In the genomic region with DNA sequence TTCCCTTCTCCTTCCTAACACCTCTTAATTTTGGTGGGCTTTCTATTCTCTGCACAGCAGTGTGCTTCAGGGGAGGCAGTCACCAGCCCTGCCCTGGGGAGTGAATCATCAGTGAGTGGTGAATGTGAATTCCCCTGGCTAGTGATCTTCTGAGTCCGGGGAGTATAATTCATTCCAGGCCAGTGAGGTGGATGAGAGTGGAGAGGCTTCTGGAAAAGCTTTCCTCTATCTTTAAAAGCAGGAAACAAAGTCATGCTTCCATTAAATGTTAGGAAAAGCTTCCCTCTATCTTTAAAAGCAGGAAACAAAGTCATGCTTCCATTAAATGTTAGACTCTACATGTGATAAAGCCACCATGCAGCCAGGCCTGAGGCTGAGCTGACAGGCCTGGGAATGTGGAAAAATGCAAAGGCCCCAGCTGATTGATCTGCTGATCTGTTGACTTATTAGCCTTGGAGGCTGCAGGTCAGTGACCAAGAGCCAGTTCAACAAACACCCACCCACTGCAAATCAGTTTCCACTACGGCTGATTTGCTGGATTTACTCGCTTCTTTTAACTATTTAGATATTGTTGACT, we compare ENCODE assay signal across 1 cellular context.
TF ChIP-seq lines count a peak whose summit lies in the region.

No MANE protein-coding gene starts in this region.

TF ChIP-seq in HepG2, 621 proteins besides CTCF, POLR2A, EP300 and RAD21 (continued from another document):
- TF ChIP-seq SRSF1 (optimal IDR thresholded peaks at IDR 0.05; ENCODE audit: low read depth, low read length) = no peak
- TF ChIP-seq NR2F6 (IDR thresholded peaks at IDR 0.05) = no peak; the same call in 1 of the 2 replicates
- TF ChIP-seq NR2F6 (CRISPR knock-in tag; IDR thresholded peaks at IDR 0.05) = peak; percentile 85
- no peak for TF ChIP-seq ZBTB38 (CRISPR knock-in tag; IDR thresholded peaks at IDR 0.05)
- TF ChIP-seq NFE2 (CRISPR knock-in tag; IDR thresholded peaks at IDR 0.05) = no peak
- peak; percentile 37; the same call in 1 of the 2 replicates for TF ChIP-seq HOXA3 (CRISPR knock-in tag; IDR thresholded peaks at IDR 0.05)
- TF ChIP-seq ZBTB1 (CRISPR knock-in tag; IDR thresholded peaks at IDR 0.05; ENCODE audit: borderline replicate concordance) = no peak
- TF ChIP-seq MAX (IDR thresholded peaks at IDR 0.05) = peak; percentile 49; the same call in 1 of the 2 replicates
- no peak for TF ChIP-seq TEAD2 (CRISPR knock-in tag; IDR thresholded peaks at IDR 0.05)
- TF ChIP-seq ZBTB7B (CRISPR knock-in tag; IDR thresholded peaks at IDR 0.05) = 0 out of 2 replicates have a peak, but pooled peaks have one; percentile 39
- peak; percentile 53; the same call in 1 of the 2 replicates for TF ChIP-seq FOXJ3 (CRISPR knock-in tag; IDR thresholded peaks at IDR 0.05; ENCODE audit: borderline replicate concordance)
- no peak for TF ChIP-seq ESRRA (CRISPR knock-in tag; IDR thresholded peaks at IDR 0.05; ENCODE audit: low read depth)
- TF ChIP-seq ATF1 (CRISPR knock-in tag; IDR thresholded peaks at IDR 0.05) = no peak
- peak; percentile 61; the same call in 1 of the 2 replicates for TF ChIP-seq PPARG (CRISPR knock-in tag; conservative IDR thresholded peaks at IDR 0.05)
- TF ChIP-seq PTBP1 (IDR thresholded peaks at IDR 0.05; ENCODE audit: low read depth, low read length, poor library complexity, severe bottlenecking) = no peak
- peak; percentile 72; the same call in 1 of the 2 replicates for TF ChIP-seq ZNF609 (CRISPR knock-in tag; IDR thresholded peaks at IDR 0.05; ENCODE audit: borderline replicate concordance)
- no peak for TF ChIP-seq KDM5B (CRISPR knock-in tag; IDR thresholded peaks at IDR 0.05; ENCODE audit: borderline replicate concordance)
- no peak for TF ChIP-seq SETDB1 (CRISPR knock-in tag; IDR thresholded peaks at IDR 0.05; ENCODE audit: borderline replicate concordance)
- TF ChIP-seq, protein P1, sequence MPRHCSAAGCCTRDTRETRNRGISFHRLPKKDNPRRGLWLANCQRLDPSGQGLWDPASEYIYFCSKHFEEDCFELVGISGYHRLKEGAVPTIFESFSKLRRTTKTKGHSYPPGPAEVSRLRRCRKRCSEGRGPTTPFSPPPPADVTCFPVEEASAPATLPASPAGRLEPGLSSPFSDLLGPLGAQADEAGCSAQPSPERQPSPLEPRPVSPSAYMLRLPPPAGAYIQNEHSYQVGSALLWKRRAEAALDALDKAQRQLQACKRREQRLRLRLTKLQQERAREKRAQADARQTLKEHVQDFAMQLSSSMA (CRISPR knock-in tag; IDR thresholded peaks at IDR 0.05) = no peak
- TF ChIP-seq, protein P2, sequence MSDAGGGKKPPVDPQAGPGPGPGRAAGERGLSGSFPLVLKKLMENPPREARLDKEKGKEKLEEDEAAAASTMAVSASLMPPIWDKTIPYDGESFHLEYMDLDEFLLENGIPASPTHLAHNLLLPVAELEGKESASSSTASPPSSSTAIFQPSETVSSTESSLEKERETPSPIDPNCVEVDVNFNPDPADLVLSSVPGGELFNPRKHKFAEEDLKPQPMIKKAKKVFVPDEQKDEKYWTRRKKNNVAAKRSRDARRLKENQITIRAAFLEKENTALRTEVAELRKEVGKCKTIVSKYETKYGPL (CRISPR knock-in tag; IDR thresholded peaks at IDR 0.05) = no peak
- TF ChIP-seq, protein P3, sequence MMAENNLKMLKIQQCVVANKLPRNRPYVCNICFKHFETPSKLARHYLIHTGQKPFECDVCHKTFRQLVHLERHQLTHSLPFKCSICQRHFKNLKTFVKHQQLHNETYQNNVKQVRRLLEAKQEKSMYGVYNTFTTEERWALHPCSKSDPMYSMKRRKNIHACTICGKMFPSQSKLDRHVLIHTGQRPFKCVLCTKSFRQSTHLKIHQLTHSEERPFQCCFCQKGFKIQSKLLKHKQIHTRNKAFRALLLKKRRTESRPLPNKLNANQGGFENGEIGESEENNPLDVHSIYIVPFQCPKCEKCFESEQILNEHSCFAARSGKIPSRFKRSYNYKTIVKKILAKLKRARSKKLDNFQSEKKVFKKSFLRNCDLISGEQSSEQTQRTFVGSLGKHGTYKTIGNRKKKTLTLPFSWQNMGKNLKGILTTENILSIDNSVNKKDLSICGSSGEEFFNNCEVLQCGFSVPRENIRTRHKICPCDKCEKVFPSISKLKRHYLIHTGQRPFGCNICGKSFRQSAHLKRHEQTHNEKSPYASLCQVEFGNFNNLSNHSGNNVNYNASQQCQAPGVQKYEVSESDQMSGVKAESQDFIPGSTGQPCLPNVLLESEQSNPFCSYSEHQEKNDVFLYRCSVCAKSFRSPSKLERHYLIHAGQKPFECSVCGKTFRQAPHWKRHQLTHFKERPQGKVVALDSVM (CRISPR knock-in tag; IDR thresholded peaks at IDR 0.05) = 0 out of 2 replicates have a peak, but pooled peaks have one; percentile 18
- no peak for TF ChIP-seq JDP2 (CRISPR knock-in tag; IDR thresholded peaks at IDR 0.05; ENCODE audit: borderline replicate concordance)
- 0 out of 2 replicates have a peak, but pooled peaks have one; percentile 34 for TF ChIP-seq ZNF816 (CRISPR knock-in tag; IDR thresholded peaks at IDR 0.05; ENCODE audit: borderline replicate concordance)
- TF ChIP-seq, protein P4, sequence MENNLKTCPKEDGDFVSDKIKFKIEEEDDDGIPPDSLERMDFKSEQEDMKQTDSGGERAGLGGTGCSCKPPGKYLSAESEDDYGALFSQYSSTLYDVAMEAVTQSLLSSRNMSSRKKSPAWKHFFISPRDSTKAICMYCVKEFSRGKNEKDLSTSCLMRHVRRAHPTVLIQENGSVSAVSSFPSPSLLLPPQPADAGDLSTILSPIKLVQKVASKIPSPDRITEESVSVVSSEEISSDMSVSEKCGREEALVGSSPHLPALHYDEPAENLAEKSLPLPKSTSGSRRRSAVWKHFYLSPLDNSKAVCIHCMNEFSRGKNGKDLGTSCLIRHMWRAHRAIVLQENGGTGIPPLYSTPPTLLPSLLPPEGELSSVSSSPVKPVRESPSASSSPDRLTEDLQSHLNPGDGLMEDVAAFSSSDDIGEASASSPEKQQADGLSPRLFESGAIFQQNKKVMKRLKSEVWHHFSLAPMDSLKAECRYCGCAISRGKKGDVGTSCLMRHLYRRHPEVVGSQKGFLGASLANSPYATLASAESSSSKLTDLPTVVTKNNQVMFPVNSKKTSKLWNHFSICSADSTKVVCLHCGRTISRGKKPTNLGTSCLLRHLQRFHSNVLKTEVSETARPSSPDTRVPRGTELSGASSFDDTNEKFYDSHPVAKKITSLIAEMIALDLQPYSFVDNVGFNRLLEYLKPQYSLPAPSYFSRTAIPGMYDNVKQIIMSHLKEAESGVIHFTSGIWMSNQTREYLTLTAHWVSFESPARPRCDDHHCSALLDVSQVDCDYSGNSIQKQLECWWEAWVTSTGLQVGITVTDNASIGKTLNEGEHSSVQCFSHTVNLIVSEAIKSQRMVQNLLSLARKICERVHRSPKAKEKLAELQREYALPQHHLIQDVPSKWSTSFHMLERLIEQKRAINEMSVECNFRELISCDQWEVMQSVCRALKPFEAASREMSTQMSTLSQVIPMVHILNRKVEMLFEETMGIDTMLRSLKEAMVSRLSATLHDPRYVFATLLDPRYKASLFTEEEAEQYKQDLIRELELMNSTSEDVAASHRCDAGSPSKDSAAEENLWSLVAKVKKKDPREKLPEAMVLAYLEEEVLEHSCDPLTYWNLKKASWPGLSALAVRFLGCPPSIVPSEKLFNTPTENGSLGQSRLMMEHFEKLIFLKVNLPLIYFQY (CRISPR knock-in tag; IDR thresholded peaks at IDR 0.05; ENCODE audit: borderline replicate concordance) = 0 out of 2 replicates have a peak, but pooled peaks have one; percentile 37
- TF ChIP-seq BORCS8-MEF2B (CRISPR knock-in tag; IDR thresholded peaks at IDR 0.05) = no peak
- TF ChIP-seq ZNF264 (CRISPR knock-in tag; IDR thresholded peaks at IDR 0.05) = peak; percentile 45; the same call in 1 of the 2 replicates
- no peak for TF ChIP-seq ZNF207 (IDR thresholded peaks at IDR 0.05; ENCODE audit: borderline replicate concordance)
- 0 out of 2 replicates have a peak, but pooled peaks have one; percentile 50 for TF ChIP-seq PITX1 (CRISPR knock-in tag; IDR thresholded peaks at IDR 0.05)
- TF ChIP-seq RXRA (CRISPR knock-in tag; IDR thresholded peaks at IDR 0.05) = peak; percentile 53; the same call in 1 of the 2 replicates
- TF ChIP-seq ZNF317 (CRISPR knock-in tag; IDR thresholded peaks at IDR 0.05) = 0 out of 2 replicates have a peak, but pooled peaks have one; percentile 49
- TF ChIP-seq HMG20B (CRISPR knock-in tag; conservative IDR thresholded peaks at IDR 0.05) = peak; percentile 62; the same call in 1 of the 2 replicates
- TF ChIP-seq ZBTB42 (CRISPR knock-in tag; IDR thresholded peaks at IDR 0.05) = no peak
- TF ChIP-seq ISL2 (CRISPR knock-in tag; IDR thresholded peaks at IDR 0.05) = 0 out of 2 replicates have a peak, but pooled peaks have one; percentile 19
- no peak for TF ChIP-seq CREM (IDR thresholded peaks at IDR 0.05)
- no peak for TF ChIP-seq CREM (CRISPR knock-in tag; IDR thresholded peaks at IDR 0.05)
- TF ChIP-seq SNAPC5 (CRISPR knock-in tag; IDR thresholded peaks at IDR 0.05; ENCODE audit: borderline replicate concordance) = no peak
- peak; percentile 79; the same call in 1 of the 2 replicates for TF ChIP-seq ZNF652 (CRISPR knock-in tag; IDR thresholded peaks at IDR 0.05; ENCODE audit: borderline replicate concordance, low read depth)
- TF ChIP-seq TGIF2 (CRISPR knock-in tag; IDR thresholded peaks at IDR 0.05) = peak; percentile 68; the same call in 1 of the 2 replicates
- no peak for TF ChIP-seq ZNF460 (CRISPR knock-in tag; IDR thresholded peaks at IDR 0.05; ENCODE audit: borderline replicate concordance)
